Comparison of ENCODE assay signal across 1 cellular context in genomic region chr6:159726196-159726917, GRCh38.
TF ChIP-seq lines count a peak whose summit lies in the region.

No MANE protein-coding gene starts in this region.

TF ChIP-seq in endothelial cell of umbilical vein, 7 proteins besides CTCF, POLR2A, EP300 and RAD21 (continued from another document):
- TF ChIP-seq JUN (IDR thresholded peaks at IDR 0.05; ENCODE audit: borderline replicate concordance, insufficient read depth, insufficient read length, low read depth): no peak
